Comparison of ENCODE assay signal across 22 cellular contexts in the genomic region with DNA sequence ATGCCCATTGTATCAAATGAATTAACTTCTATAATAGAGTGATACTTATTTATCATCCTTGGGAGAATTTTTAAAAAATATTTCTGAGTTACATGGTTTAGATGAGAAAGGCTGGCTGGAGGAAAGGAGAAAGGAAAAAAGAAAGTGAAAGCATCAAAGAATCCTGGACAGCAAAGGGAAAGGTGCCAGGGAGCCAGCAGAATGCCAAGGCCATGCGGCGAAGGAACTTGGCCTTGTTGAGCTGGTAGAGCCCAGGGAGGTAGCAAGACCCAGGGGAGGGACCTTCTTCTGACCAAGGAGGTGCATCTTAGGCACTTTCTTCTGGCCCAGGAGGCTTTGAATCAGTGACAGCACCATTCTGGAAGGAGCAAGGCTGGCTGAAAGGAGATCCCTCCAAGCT.
"Had no signal": no experiment of that assay in that cellular context is flagged by ENCODE, and none has a peak within 500 bp of the region (broad histone marks: within the 10 kb centered on the region; RNA-seq: fewer than 3 reads in every experiment).

No MANE protein-coding gene starts in this region.

- H3K4me2 ChIP-seq: neural progenitor cell had no signal

- ATAC-seq: activated CD8-positive, alpha-beta T cell treated with anti-CD3 and anti-CD28 coated beads for 36 hours; activated T-helper 17 cell treated with anti-CD3 and anti-CD28 coated beads, Interleukin-2, amount 50 U/mL, for 72 hours; gastroesophageal sphincter; heart right ventricle; lower lobe of right lung; sciatic nerve; stimulated activated memory B cell treated with anti-CD40 and anti-IgM and Interleukin-4, amounts not matched to agents 10 μg/mL and 1 μg/mL and 100 μg/mL, for 72 hours had no signal

- H3K9ac ChIP-seq: neural progenitor cell had no signal

- H3K4me1 ChIP-seq: gastroesophageal sphincter, thyroid gland had no signal

- H3K9me3 ChIP-seq: lower lobe of right lung, thyroid gland had no signal

- H2AFZ ChIP-seq: neural progenitor cell had no signal

- H3K4me3 ChIP-seq: gastroesophageal sphincter, heart right ventricle, lower lobe of right lung, neural progenitor cell, thyroid gland had no signal

- H3K36me3 ChIP-seq: brain microvascular endothelial cell, gastroesophageal sphincter, heart right ventricle, lower lobe of right lung, neural progenitor cell, thyroid gland had no signal

- FAIRE-seq: colon, urothelium cell line had no signal

- H3K27me3 ChIP-seq: brain microvascular endothelial cell, gastroesophageal sphincter, heart right ventricle, neural progenitor cell, thyroid gland had no signal

- DNase-seq: activated CD4-positive, alpha-beta T cell treated with anti-CD3 and anti-CD28 coated beads, Interleukin-2, amount 10 ng/mL, durations not matched to agents 24 days and 14 days; activated CD8-positive, alpha-beta T cell treated with anti-CD3 and anti-CD28 coated beads for 36 hours; activated naive CD4-positive, alpha-beta T cell treated with Interleukin-2 at 50 U/mL for 16 hours; activated naive CD8-positive, alpha-beta T cell treated with anti-CD3 and anti-CD28 coated beads, Interleukin-2, amount 10 ng/mL, durations not matched to agents 7 days and 5 days; activated T-cell treated with anti-CD3 and anti-CD28 coated beads, Interleukin-2, amount 50 U/mL, for 1 hour; anterior cingulate cortex; brain microvascular endothelial cell; central memory CD4-positive, alpha-beta T cell; endodermal cell; heart right ventricle; lower lobe of right lung; stimulated activated CD4-positive, alpha-beta T cell treated with anti-CD3 and anti-CD28 coated beads, Interleukin-4, amount 100 ng/mL, for 4 hours; T1000 had no signal

- H3K27ac ChIP-seq: brain microvascular endothelial cell, epithelial cell of prostate, gastroesophageal sphincter, lower lobe of right lung, neural progenitor cell, thyroid gland had no signal
